In genomic region chr1:94020764-94021579, GRCh38 we compare ENCODE assay signal across 15 cellular contexts.
DNase-seq lines count a peak whose midpoint lies in the region; ATAC-seq and TF ChIP-seq lines count a peak whose summit lies in the region.
"Had no signal": no experiment of that assay in that cellular context is flagged by ENCODE, and none has a peak within 500 bp of the region (broad histone marks: within the 10 kb centered on the region; RNA-seq: fewer than 3 reads in every experiment).

No MANE protein-coding gene starts in this region.

- DNase-seq in EH (ENCODE audit: low read depth) = peak; percentile 98
- DNase-seq in RKO (ENCODE audit: low spot score) = peak; percentile 6
- DNase-seq in fibroblast of mammary gland (ENCODE audit: low read depth) = peak; percentile 83
- peak; percentile 95 for DNase-seq in non-pigmented ciliary epithelial cell (ENCODE audit: low read depth)
- DNase-seq in T1000 (lab: John Stamatoyannopoulos, UW) = no peak
- no peak for DNase-seq in NCI-H1694 treated with DMSO at 0.1 percent for 48 hours (lab: John Stamatoyannopoulos, UW)
- no peak for DNase-seq in LoVo (ENCODE audit: low spot score)
- DNase-seq in stimulated activated naive CD8-positive, alpha-beta T cell treated with anti-CD3 and anti-CD28 coated beads, Interleukin-15, Interleukin-2, amounts not matched to agents 100 U/mL and 50 U/mL, for 24 hours = no peak
- DNase-seq: aorta, DMS79, NCI-H2081, tibial artery had no signal

- no peak for ATAC-seq in stimulated activated naive CD8-positive, alpha-beta T cell treated with anti-CD3 and anti-CD28 coated beads, Interleukin-15, Interleukin-2, amounts not matched to agents 100 U/mL and 50 U/mL, for 24 hours
- ATAC-seq: HCT116; naive thymus-derived CD8-positive, alpha-beta T cell had no signal

- no peak for TF ChIP-seq CTCF in fibroblast of mammary gland (conservative IDR thresholded peaks at IDR 0.05; ENCODE audit: control insufficient read depth, insufficient read depth, low read depth, low read length)

- no peak overlapping the region for H3K4me3 ChIP-seq in fibroblast of mammary gland (ENCODE audit: control insufficient read depth, low read depth, low read length)
- H3K4me3 ChIP-seq: SK-N-MC, tibial artery had no signal

Comparison
In these comparisons a context has a peak if more than half of its experiments do, and no peak if none do; other contexts are left out.
1. DNase-seq: peak in EH (single experiment), RKO (single experiment), fibroblast of mammary gland (single experiment) and non-pigmented ciliary epithelial cell (single experiment); none in T1000 (single experiment), NCI-H1694 treated with DMSO at 0.1 percent for 48 hours (single experiment), LoVo (single experiment) and stimulated activated naive CD8-positive, alpha-beta T cell treated with anti-CD3 and anti-CD28 coated beads, Interleukin-15, Interleukin-2, amounts not matched to agents 100 U/mL and 50 U/mL, for 24 hours (single experiment).